In genomic region chr3:45038096-45038455, GRCh38 we compare ENCODE assay signal across 1 cellular context.
TF ChIP-seq lines count a peak whose summit lies in the region.

No MANE protein-coding gene starts in this region.

TF ChIP-seq in K562, 482 proteins besides CTCF, POLR2A, EP300 and RAD21 (continued from another document):
- TF ChIP-seq MNT (conservative IDR thresholded peaks at IDR 0.05) (peak in 1 of 2 experiments; percentile 17; a peak in 2 of 4 replicates), SMARCC2 (IDR thresholded peaks at IDR 0.05; ENCODE audit: low read depth) (no peak), FOSL1 (tag; conservative IDR thresholded peaks at IDR 0.05) (peak; percentile 20; the same call in 1 of the 2 replicates)
TF ChIP-seq in K562: peak in this region for 4.
